In genomic region chr5:82661933-82662332, GRCh38 we compare ENCODE assay signal across 21 cellular contexts.
DNase-seq lines count a peak whose midpoint lies in the region; TF ChIP-seq lines count a peak whose summit lies in the region.
"Had no signal": no experiment of that assay in that cellular context is flagged by ENCODE, and none has a peak within 500 bp of the region (broad histone marks: within the 10 kb centered on the region; RNA-seq: fewer than 3 reads in every experiment).

No MANE protein-coding gene starts in this region.

- no peak overlapping the region for H3K4me3 Mint-ChIP-seq in activated CD4-positive, alpha-beta T cell treated with anti-CD3 and anti-CD28 coated beads, Interleukin-2, amount 10 ng/mL, durations not matched to agents 7 days and 5 days
- H3K4me3 Mint-ChIP-seq: CD14-positive monocyte; CD4-positive, alpha-beta T cell; CD8-positive, alpha-beta memory T cell; H9; HFFc6 had no signal

- no peak overlapping the region for H3K27ac ChIP-seq in HEK293 (ENCODE audit: extremely low read depth, low read depth, low read length)
- H3K27ac ChIP-seq in adrenal gland, result peak overlapping the region in 3 of 5 donors; percentile 11 to 62 (median 34)
- H3K27ac ChIP-seq: BLaER1 treated with 17β-estradiol and CSF1 and Interleukin-3, amounts not matched to agents 10 nM and 100 nM; GM23248 had no signal

- no peak for TF ChIP-seq CTCF in HEK293 (tag by site-specific recombination; IDR thresholded peaks at IDR 0.05)
- TF ChIP-seq CTCF in adrenal gland (IDR thresholded peaks at IDR 0.05), result no peak
- no peak for TF ChIP-seq CTCF in choroid plexus epithelial cell (conservative IDR thresholded peaks at IDR 0.05; ENCODE audit: low read depth, low read length)

- H3K9me3 ChIP-seq in HEK293 (ENCODE audit: control insufficient read depth, insufficient read depth, low read depth, low read length), result no peaks in the 10 kb centered on the region
- H3K9me3 ChIP-seq in adrenal gland (replicated peaks in 1 of 3), result no peaks in the 10 kb centered on the region
- H3K9me3 ChIP-seq: BE2C; BLaER1 treated with 17β-estradiol and CSF1 and Interleukin-3, amounts not matched to agents 10 nM and 100 nM had no signal

- H3K27me3 Mint-ChIP-seq in activated CD4-positive, alpha-beta T cell treated with anti-CD3 and anti-CD28 coated beads, Interleukin-2, amount 10 ng/mL, durations not matched to agents 7 days and 5 days, result peaks cover 5% of the 10 kb centered on the region
- H3K27me3 Mint-ChIP-seq: CD4-positive, alpha-beta T cell had no signal

- H3K36me3 ChIP-seq in HEK293 (ENCODE audit: control insufficient read depth in 2 of 2, insufficient read depth in 1 of 2, low read length in 2 of 2), result no peaks in the 10 kb centered on the region
- H3K36me3 ChIP-seq in adrenal gland (replicated peaks in 1 of 2), result no peaks in the 10 kb centered on the region
- H3K36me3 ChIP-seq: BE2C; BLaER1 treated with 17β-estradiol and CSF1 and Interleukin-3, amounts not matched to agents 10 nM and 100 nM had no signal

- DNase-seq in adrenal gland, result peak in 2 of 7 donors; percentile 23 to 24
- DNase-seq in choroid plexus epithelial cell (ENCODE audit: low read depth), result peak; percentile 26
- no peak for DNase-seq in activated CD4-positive, alpha-beta T cell treated with anti-CD3 and anti-CD28 coated beads, Interleukin-2, amount 10 ng/mL, durations not matched to agents 7 days and 5 days
- DNase-seq in NOMO-1 treated with dmso at 0.1 percent for 144 hours (lab: John Stamatoyannopoulos, UW; ENCODE audit: unreplicated experiment), result no peak
- DNase-seq in SW480 (ENCODE audit: low spot score), result no peak
- DNase-seq in effector CD4-positive, alpha-beta T cell, result no peak
- DNase-seq: AML-193; BE2C; CD4-positive, alpha-beta T cell; CD8-positive, alpha-beta memory T cell; DMS 273 treated with DMSO at 0.1 percent for 48 hours; DMS79; EL; GDM1; GM23248; H9; HFFc6 had no signal

- H3K36me3 Mint-ChIP-seq in activated CD4-positive, alpha-beta T cell treated with anti-CD3 and anti-CD28 coated beads, Interleukin-2, amount 10 ng/mL, durations not matched to agents 7 days and 5 days (ENCODE audit: low read depth), result no peaks in the 10 kb centered on the region
- H3K36me3 Mint-ChIP-seq: CD14-positive monocyte; CD8-positive, alpha-beta memory T cell had no signal

- no peaks in the 10 kb centered on the region for H3K27me3 ChIP-seq in adrenal gland
- H3K27me3 ChIP-seq: BE2C; BLaER1 treated with 17β-estradiol and CSF1 and Interleukin-3, amounts not matched to agents 10 nM and 100 nM had no signal

- no peak for TF ChIP-seq POLR2A in adrenal gland (IDR thresholded peaks at IDR 0.05)

- H3K9me3 Mint-ChIP-seq in activated CD4-positive, alpha-beta T cell treated with anti-CD3 and anti-CD28 coated beads, Interleukin-2, amount 10 ng/mL, durations not matched to agents 7 days and 5 days, result no peaks in the 10 kb centered on the region
- H3K9me3 Mint-ChIP-seq: CD14-positive monocyte; CD4-positive, alpha-beta T cell; CD8-positive, alpha-beta memory T cell; H9; HFFc6 had no signal

- WGBS in adrenal gland, 4 donors, result 35 to 50% (median 39%) methylated on average over 1 of the region's 1 CpG

- intact Hi-C loops in adrenal gland (cut with DNase I), result no loop called here

- CTCF ChIA-PET in HEK293 (lab: Yijun Ruan, JAX), result interaction anchor here (0.7 kb wide), 1 partner anchor 11 kb away, joined by 3 read pairs; no protein-coding TSS in a partner anchor
- CTCF ChIA-PET in activated CD4-positive, alpha-beta T cell treated with anti-CD3 and anti-CD28 coated beads, Interleukin-2, amount 10 ng/mL, durations not matched to agents 7 days and 5 days (lab: Charles Lee), result no interaction called here

- H3K27ac Mint-ChIP-seq in activated CD4-positive, alpha-beta T cell treated with anti-CD3 and anti-CD28 coated beads, Interleukin-2, amount 10 ng/mL, durations not matched to agents 7 days and 5 days, result no peak overlapping the region
- H3K27ac Mint-ChIP-seq: CD14-positive monocyte; CD4-positive, alpha-beta T cell; CD8-positive, alpha-beta memory T cell; H9; HFFc6 had no signal

- POLR2A ChIA-PET in HEK293 (lab: Yijun Ruan, JAX), result no interaction called here
- POLR2A ChIA-PET in activated CD4-positive, alpha-beta T cell treated with anti-CD3 and anti-CD28 coated beads, Interleukin-2, amount 10 ng/mL, durations not matched to agents 7 days and 5 days (lab: Charles Lee), result no interaction called here

- H3K4me1 ChIP-seq in HEK293 (ENCODE audit: control insufficient read depth, insufficient read depth, low read length) (no peaks in the 10 kb centered on the region), adrenal gland (replicated peaks in 1 of 2) (peaks cover 12 to 18% of the 10 kb centered on the region in 2 donors)
- H3K4me1 ChIP-seq: BE2C had no signal

- peaks cover under 1% of the 10 kb centered on the region for H3K4me1 Mint-ChIP-seq in activated CD4-positive, alpha-beta T cell treated with anti-CD3 and anti-CD28 coated beads, Interleukin-2, amount 10 ng/mL, durations not matched to agents 7 days and 5 days
- H3K4me1 Mint-ChIP-seq: CD8-positive, alpha-beta memory T cell had no signal

- no peak overlapping the region for H3K4me3 ChIP-seq in HEK293 (ENCODE audit: low read depth, low read length)
- no peak overlapping the region for H3K4me3 ChIP-seq in adrenal gland
- H3K4me3 ChIP-seq in choroid plexus epithelial cell (ENCODE audit: low read depth, low read length), result no peak overlapping the region
- H3K4me3 ChIP-seq: BLaER1 treated with 17β-estradiol and CSF1 and Interleukin-3, amounts not matched to agents 10 nM and 100 nM; GM12878; GM23248 had no signal

TF ChIP-seq in HEK293, 187 proteins besides CTCF, POLR2A, EP300 and RAD21:
- TF ChIP-seq SCRT1 (tag by site-specific recombination; IDR thresholded peaks at IDR 0.05; ENCODE audit: borderline replicate concordance) (no peak), ZNF596 (tag by site-specific recombination; IDR thresholded peaks at IDR 0.05) (peak; percentile 77)
